ENCODE assay signal across 9 cellular contexts in the genomic region with DNA sequence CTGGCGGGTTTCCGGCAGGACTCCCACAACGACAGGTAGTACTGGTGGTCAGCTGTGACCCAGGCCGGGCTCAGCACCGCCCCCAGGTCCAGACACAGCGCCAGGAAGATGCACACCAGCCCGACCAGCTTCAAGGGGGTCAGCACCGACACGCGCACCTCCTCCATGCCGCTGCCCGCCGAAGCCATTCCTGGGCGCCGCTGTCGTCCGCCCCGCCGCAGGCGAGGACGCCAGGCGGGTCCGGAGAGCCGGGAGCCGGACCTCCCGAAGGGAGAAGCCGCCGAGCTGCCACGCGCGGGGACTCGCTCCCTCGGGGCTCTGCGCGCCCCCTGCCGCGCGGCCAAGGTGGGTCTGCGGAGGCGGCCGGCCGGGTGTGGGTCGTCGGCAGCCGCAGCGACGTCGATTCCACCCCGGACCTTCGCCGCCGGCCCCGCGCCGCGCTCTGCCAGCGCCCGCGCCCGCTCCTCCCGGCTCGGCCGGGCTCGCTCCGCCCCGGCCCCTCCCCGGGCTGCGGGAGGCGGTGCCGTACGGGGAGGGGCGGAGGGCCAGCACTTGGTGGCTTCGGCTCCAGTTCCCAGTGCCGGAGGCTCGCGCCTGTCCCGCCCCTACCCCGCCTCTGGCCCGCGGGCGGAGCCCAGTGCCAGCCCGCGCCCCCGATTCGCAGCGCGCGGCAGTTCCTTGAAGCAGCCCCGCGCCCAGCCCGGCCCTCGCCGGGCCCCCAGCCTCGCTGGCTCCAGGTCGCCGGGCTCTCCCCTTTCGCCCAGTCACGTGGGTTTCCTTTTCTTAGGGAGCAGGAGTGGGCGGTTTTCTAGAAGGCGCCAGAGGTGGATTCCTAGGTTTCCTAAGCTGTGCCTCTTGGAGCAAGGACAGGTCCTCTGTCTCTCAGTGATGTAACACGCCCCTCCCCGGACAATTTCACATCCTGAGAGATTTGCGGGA. TPM values are rescaled to one million over a fixed set of nuclear protein-coding genes. Genes with fewer than 3 reads are reported as not detected.
DNase-seq lines count a peak whose midpoint lies in the region; ATAC-seq, FAIRE-seq and TF ChIP-seq lines count a peak whose summit lies in the region.
"Had no signal": no experiment of that assay in that cellular context is flagged by ENCODE, and none has a peak within 500 bp of the region (broad histone marks: within the 10 kb centered on the region; RNA-seq: fewer than 3 reads in every experiment).

A gene (minus strand): TSS at position 444 of the 939 bp plus-strand sequence. CDS start 256 bp downstream, at position 188.

- POLR2A ChIA-PET in A673 (lab: Charles Lee; ENCODE audit: low non-redundant PET) (no interaction called here), PC-9 (lab: Charles Lee; ENCODE audit: unreplicated experiment) (no interaction called here), H1 (lab: Charles Lee; ENCODE audit: partially characterized antibody) (interaction anchor here (0.6 kb wide), 1 partner anchor 851 kb away, joined by 3 read pairs; no protein-coding TSS in a partner anchor)

- ATAC-seq in lung (ENCODE audit: insufficient read depth, low FRiP score): peak; percentile 92
- peak; percentile 47 for ATAC-seq in thoracic aorta (ENCODE audit: insufficient number of reproducible peaks, low FRiP score, low read depth)
- no peak for ATAC-seq in GM21381 (IDR thresholded peaks at IDR 0.05; ENCODE audit: unreplicated experiment)

- intact Hi-C loops in A673 (cut with micrococcal nuclease; ENCODE audit: unreplicated experiment) (loop anchor here (2.0 kb wide), 1 partner anchor 72 kb away; no protein-coding TSS in a partner anchor), PC-9 (cut with micrococcal nuclease; ENCODE audit: unreplicated experiment) (no loop called here)

- no peak for TF ChIP-seq EP300 in H1 (IDR thresholded peaks at IDR 0.05; ENCODE audit: borderline replicate concordance in 1 of 2, low read depth in 2 of 2, low read length in 2 of 2)

- peaks cover 2% of the 10 kb centered on the region for H3K23me2 ChIP-seq in H1 (ENCODE audit: low read depth, low read length)

- peak within 1 kb of the TSS; percentile 43 for H4K5ac ChIP-seq in H1 (ENCODE audit: insufficient read length, low read depth, low read length)

- H3K18ac ChIP-seq in H1 (ENCODE audit: extremely low read depth, low read length): peak within 1 kb of the TSS; percentile 60; the same call in 1 of the 2 replicates

- H3K79me2 ChIP-seq in PC-9 (ENCODE audit: low read depth): no peaks in the 10 kb centered on the region
- peaks cover 0 to 43% of the 10 kb centered on the region in 2 experiments; a peak in 3 of 4 replicates for H3K79me2 ChIP-seq in H1 (ENCODE audit: control insufficient read depth in 1 of 2, insufficient read depth in 2 of 2, low read length in 2 of 2)

- peak within 1 kb of the TSS; percentile 60; the same call in 1 of the 2 replicates for H2AFZ ChIP-seq in PC-9
- H2AFZ ChIP-seq in H1 (ENCODE audit: low read length): no peak within 1 kb of the TSS

- H4K8ac ChIP-seq in H1 (ENCODE audit: extremely low read depth, insufficient read depth, low read length): no peak within 1 kb of the TSS

- BruUV-seq in A673 (replicated peaks; lab: Mats Ljungman, UMichigan) (no TSS peak), PC-9 (replicated peaks; lab: Mats Ljungman, UMichigan) (no TSS peak)

- no peak within 1 kb of the TSS for H2BK5ac ChIP-seq in H1 (ENCODE audit: low read depth, low read length)

- H3K9ac ChIP-seq in H1 (replicated peaks in 1 of 4; ENCODE audit: extremely low read depth in 1 of 4, low read depth in 3 of 4, low read length in 3 of 4): peak within 1 kb of the TSS; percentile 20 to 79 (median 43); a peak in 6 of 7 replicates

- H3K27ac ChIP-seq in A673 (ENCODE audit: low read depth, low read length, poor library complexity, severe bottlenecking): peak within 1 kb of the TSS; percentile 74
- no peak within 1 kb of the TSS for H3K27ac ChIP-seq in PC-9
- no peak within 1 kb of the TSS; the same call in 1 of the 2 replicates for H3K27ac ChIP-seq in H1 (ENCODE audit: low read depth, low read length)
- peak within 1 kb of the TSS; percentile 78 to 98 for H3K27ac ChIP-seq in lung (ENCODE audit: low read depth in 1 of 2, low read length in 1 of 2)
- peak within 1 kb of the TSS; percentile 82 to 86 for H3K27ac ChIP-seq in thoracic aorta

- 0% methylated on average over 3 of the region's 103 CpGs; no CpG with 5 or more reads in 1 of the 2 experiments for WGBS in H1 (ENCODE audit: extremely low coverage in 1 of 2, insufficient coverage in 1 of 2, insufficient read length in 1 of 2, insufficient replicate concordance in 2 of 2, low coverage in 1 of 2, low lambda C conversion rate in 2 of 2, missing lambda C conversion rate in 1 of 2), 2 experiments
- 0 to 26% methylated on average over 12 to 103 of the region's 103 CpGs for WGBS in lung, 2 donors

- no peaks in the 10 kb centered on the region for H3K9me2 ChIP-seq in PC-9 (ENCODE audit: insufficient read depth)

- H4K20me1 ChIP-seq in PC-9 (ENCODE audit: insufficient read depth) (no peaks in the 10 kb centered on the region), H1 (replicated peaks in 1 of 2; ENCODE audit: control insufficient read depth in 1 of 2, insufficient read depth in 2 of 2, low read length in 2 of 2) (no peaks in the 10 kb centered on the region)

- H4K91ac ChIP-seq in H1 (replicated peaks; ENCODE audit: insufficient read length, low read length): no peak within 1 kb of the TSS

- H2BK20ac ChIP-seq in H1 (ENCODE audit: low read length): no peak within 1 kb of the TSS

- peak within 1 kb of the TSS; percentile 69 for H3K4me2 ChIP-seq in PC-9
- H3K4me2 ChIP-seq in H1 (ENCODE audit: insufficient read depth in 1 of 2, low read depth in 2 of 2, low read length in 2 of 2): peak within 1 kb of the TSS; percentile 76 to 82

- no peak within 1 kb of the TSS for H2AK5ac ChIP-seq in H1 (ENCODE audit: low read depth, low read length)

- no peak for TF ChIP-seq CTCF in A673 (conservative IDR thresholded peaks at IDR 0.05; ENCODE audit: low read depth, low read length)
- TF ChIP-seq CTCF in PC-9 (conservative IDR thresholded peaks at IDR 0.05): no peak
- TF ChIP-seq CTCF in H1 (IDR thresholded peaks at IDR 0.05; ENCODE audit: control extremely low read depth in 1 of 3, insufficient read depth in 1 of 3, low read depth in 1 of 3, low read length in 3 of 3): no peak
- no peak for TF ChIP-seq CTCF in lung (IDR thresholded peaks at IDR 0.05; ENCODE audit: control extremely low read depth, extremely low read depth)
- no peak for TF ChIP-seq CTCF in thoracic aorta (IDR thresholded peaks at IDR 0.05)

- no peak within 1 kb of the TSS for H3K14ac ChIP-seq in H1 (ENCODE audit: insufficient read length)

- CTCF ChIA-PET in A673 (lab: Charles Lee): no interaction called here
- CTCF ChIA-PET in PC-9 (lab: Charles Lee): no interaction called here
- CTCF ChIA-PET in H1 (lab: Charles Lee; ENCODE audit: partially characterized antibody): interaction anchor here (0.9 kb wide), 1 partner anchor 24 kb away, joined by 3 read pairs; no protein-coding TSS in a partner anchor

- H3K56ac ChIP-seq in H1 (replicated peaks; ENCODE audit: insufficient read length, low read depth, low read length): peak within 1 kb of the TSS; percentile 9

- no peak for FAIRE-seq in H1 (lab: Jason Lieb, UNC)
- FAIRE-seq: colon had no signal

- H3K4ac ChIP-seq in H1 (replicated peaks; ENCODE audit: insufficient read length, low read depth, low read length): no peak within 1 kb of the TSS

- peak; percentile 84 for DNase-seq in A673 (ENCODE audit: low spot score)
- peak; percentile 90 for DNase-seq in H7
- DNase-seq in PC-9: peak in 1 of 2 experiments; percentile 42
- peak; percentile 68 to 72 for DNase-seq in H1 (ENCODE audit: low read depth in 1 of 2, low spot score in 2 of 2)
- peak; percentile 38 for DNase-seq in lung (ENCODE audit: low spot score)
- no peak for DNase-seq in thoracic aorta (ENCODE audit: low spot score)
- no peak for DNase-seq in cerebellar nuclear complex (lab: John Stamatoyannopoulos, UW)

- H3K4me1 ChIP-seq in A673 (ENCODE audit: insufficient read depth, low read length, poor library complexity, severe bottlenecking): peaks cover 5% of the 10 kb centered on the region
- no peaks in the 10 kb centered on the region for H3K4me1 ChIP-seq in PC-9 (replicated peaks; ENCODE audit: insufficient read depth)
- peaks cover 0 to 10% (median 0%) of the 10 kb centered on the region in 4 experiments; a peak in 3 of 7 replicates for H3K4me1 ChIP-seq in H1 (replicated peaks in 1 of 4; ENCODE audit: control insufficient read depth in 3 of 4, insufficient read depth in 4 of 4, low read length in 3 of 4)
- H3K4me1 ChIP-seq in lung (ENCODE audit: control insufficient read depth in 2 of 2, insufficient read depth in 2 of 2, low read length in 2 of 2): peaks cover 0 to 2% of the 10 kb centered on the region in 2 donors
- no peaks in the 10 kb centered on the region for H3K4me1 ChIP-seq in thoracic aorta (ENCODE audit: control insufficient read depth in 1 of 2, low read depth in 2 of 2)

- TF ChIP-seq RAD21 in H1 (IDR thresholded peaks at IDR 0.05 in 1 of 2, conservative IDR thresholded peaks at IDR 0.05 in 1 of 2; ENCODE audit: low read depth in 2 of 2, low read length in 2 of 2): no peak

- H3K36me3 ChIP-seq in A673 (ENCODE audit: insufficient read depth, low read length, poor library complexity, severe bottlenecking) (peaks cover 2% of the 10 kb centered on the region), H7 (replicated peaks; ENCODE audit: control insufficient read depth, insufficient read depth, low read length) (no peaks in the 10 kb centered on the region), PC-9 (ENCODE audit: low read depth) (no peaks in the 10 kb centered on the region), H1 (ENCODE audit: control insufficient read depth in 2 of 4, insufficient read depth in 4 of 4, low read length in 3 of 4) (no peaks in the 10 kb centered on the region), lung (ENCODE audit: control insufficient read depth in 2 of 2, insufficient read depth in 2 of 2, low read length in 2 of 2) (no peaks in the 10 kb centered on the region), thoracic aorta (no peaks in the 10 kb centered on the region)

- H2BK120ac ChIP-seq in H1 (replicated peaks; ENCODE audit: low read depth, low read length): no peak within 1 kb of the TSS

- TF ChIP-seq POLR2A in H1 (IDR thresholded peaks at IDR 0.05; ENCODE audit: control extremely low read depth in 1 of 2, low read depth in 2 of 2, low read length in 2 of 2): peak; percentile 46 to 84

- peak within 1 kb of the TSS; percentile 61 for H3K4me3 ChIP-seq in A673 (ENCODE audit: low read depth, low read length, poor library complexity, severe bottlenecking)
- peak within 1 kb of the TSS; percentile 66 for H3K4me3 ChIP-seq in H7 (ENCODE audit: insufficient read depth, low read depth, low read length)
- peak within 1 kb of the TSS; percentile 47; the same call in 1 of the 2 replicates for H3K4me3 ChIP-seq in PC-9
- H3K4me3 ChIP-seq in H1 (ENCODE audit: extremely low read depth in 1 of 4, insufficient read depth in 2 of 4, low read depth in 3 of 4, low read length in 4 of 4): peak within 1 kb of the TSS; percentile 68 to 92 (median 83)
- H3K4me3 ChIP-seq in lung: peak within 1 kb of the TSS; percentile 56
- H3K4me3 ChIP-seq in thoracic aorta: peak within 1 kb of the TSS; percentile 83

- no peak within 1 kb of the TSS for H3K23ac ChIP-seq in H1 (ENCODE audit: insufficient read length)

- no peaks in the 10 kb centered on the region for H3K9me3 ChIP-seq in A673 (ENCODE audit: low read depth, low read length, poor library complexity, severe bottlenecking)
- no peaks in the 10 kb centered on the region for H3K9me3 ChIP-seq in PC-9 (ENCODE audit: insufficient read depth, low read depth)
- no peaks in the 10 kb centered on the region for H3K9me3 ChIP-seq in H1 (ENCODE audit: insufficient read depth in 2 of 2, low read depth in 1 of 2, low read length in 1 of 2)
- peaks cover 0 to 2% of the 10 kb centered on the region in 2 donors for H3K9me3 ChIP-seq in lung (ENCODE audit: control insufficient read depth in 2 of 2, insufficient read depth in 1 of 2, low read length in 1 of 2)
- H3K9me3 ChIP-seq in thoracic aorta: no peaks in the 10 kb centered on the region

- H3F3A ChIP-seq in PC-9 (ENCODE audit: insufficient read depth, low read depth): no peaks in the 10 kb centered on the region

- H2BK15ac ChIP-seq in H1 (ENCODE audit: low read length): no peak within 1 kb of the TSS

- no peaks in the 10 kb centered on the region for H3K79me1 ChIP-seq in H1 (ENCODE audit: low read depth, low read length)

- H3K27me3 ChIP-seq in A673 (replicated peaks; ENCODE audit: insufficient read depth, low read depth, low read length, poor library complexity) (no peaks in the 10 kb centered on the region), H7 (ENCODE audit: control insufficient read depth, insufficient read depth, low read length) (peaks cover 15% of the 10 kb centered on the region), PC-9 (ENCODE audit: insufficient read depth, low read depth) (no peaks in the 10 kb centered on the region), H1 (replicated peaks in 1 of 4; ENCODE audit: control insufficient read depth in 3 of 4, extremely low read depth in 1 of 4, insufficient read depth in 3 of 4, low read length in 3 of 4) (no peaks in the 10 kb centered on the region), lung (ENCODE audit: control insufficient read depth, insufficient read depth) (no peaks in the 10 kb centered on the region), thoracic aorta (replicated peaks; ENCODE audit: insufficient read depth) (no peaks in the 10 kb centered on the region)

- H2BK12ac ChIP-seq in H1 (ENCODE audit: low read depth, low read length): no peak within 1 kb of the TSS

RNA-seq across cellular contexts. Expression of the gene that starts here (rescaled TPM):
- 35.9 and 36.4 TPM in 2 replicates for total RNA-seq in A673 (2021)
- 7.4 and 14.0 TPM in 2 replicates for total RNA-seq in H7 (2014; rRNA removed; shearing (Covaris generic))
- total RNA-seq in PC-9 (2021): not detected in 2 replicates
- 27.3 and 28.5 TPM in 2 replicates for total RNA-seq in H1 (2021; fragmentation: NEBNext Ultra II Directional; extraction: Animal tissue kit (Norgen Biotek cat#: 25700))
- 13.7 and 24.8 TPM in 2 replicates for polyA plus RNA-seq in H1 (2011; rRNA removed)
- polyA plus RNA-seq in H1 (2011; cell fraction: cytosol; rRNA removed): 18.5 TPM
- polyA plus RNA-seq in H1 (2011; cell fraction: nucleus; rRNA removed): 16.4 TPM
- 11.7 to 23.4 TPM (median 15.7 TPM) in 4 replicates for polyA plus RNA-seq in H1 (2012, experiment 1 of 2)
- polyA plus RNA-seq in H1 (2012, experiment 2 of 2): 2.1 TPM
- 40.2 TPM for polyA plus RNA-seq in H1 (2013, experiment 1 of 2)
- 41.3 TPM for polyA plus RNA-seq in H1 (2013, experiment 2 of 2)
- polyA minus RNA-seq in H1 (2011; rRNA and poly(A)+ RNA removed): 29.0 and 46.5 TPM in 2 replicates
- 15.9 TPM for polyA minus RNA-seq in H1 (2011; cell fraction: cytosol; rRNA and poly(A)+ RNA removed)
- polyA minus RNA-seq in H1 (2011; cell fraction: nucleus; rRNA and poly(A)+ RNA removed): 43.5 TPM
- 10 to 100 TPM; 16.7 to 42.6 TPM for total RNA-seq in lung
- 1 to 10 TPM; 7.0 to 8.2 TPM for polyA plus RNA-seq in lung
- 100 to 1,000 TPM; 189 to 366 TPM for total RNA-seq in thoracic aorta

Comparison
In these comparisons a context has a peak if more than half of its experiments do, and no peak if none do; other contexts are left out.
1. DNase-seq: peak in A673 (single experiment), H7 (single experiment), H1 (2 of 2) and lung (single experiment); none in thoracic aorta (single experiment) and cerebellar nuclear complex (0 of 2).
2. H3K27ac ChIP-seq: peak in A673 (single experiment), lung (2 of 2) and thoracic aorta (2 of 2); none in PC-9 (single experiment) and H1 (single experiment).
3. Peak in every context shown above with its lines, with median percentiles within 50 percentile points of each other: H3K4me3 ChIP-seq.